In genomic region chr2:197498627-197498936, GRCh38 we compare ENCODE assay signal across 8 cellular contexts. TPM values are rescaled to one million over a fixed set of nuclear protein-coding genes. Genes with fewer than 3 reads are reported as not detected.
DNase-seq lines count a peak whose midpoint lies in the region; ATAC-seq and TF ChIP-seq lines count a peak whose summit lies in the region.

No MANE protein-coding gene starts in this region.

- H3K4me3 ChIP-seq in iPS-18a (ENCODE audit: low read length), result peak overlapping the region; percentile 92

- peak overlapping the region; percentile 95 for H3K4me3 Mint-ChIP-seq in HFFc6
- peak overlapping the region; percentile 98 for H3K4me3 Mint-ChIP-seq in activated T-helper 17 cell treated with anti-CD3 and anti-CD28 coated beads, Interleukin-2, amount 50 U/mL, for 72 hours
- H3K4me3 Mint-ChIP-seq in stimulated activated memory B cell treated with anti-CD40 and anti-IgM and Interleukin-4, amounts not matched to agents 10 μg/mL and 1 μg/mL and 100 μg/mL, for 72 hours, result peak overlapping the region; percentile 86

- no peak for TF ChIP-seq CTCF in HFFc6 (IDR thresholded peaks at IDR 0.05)

- peaks cover 5% of the 10 kb centered on the region; the same call in 1 of the 2 replicates for H3K27me3 Mint-ChIP-seq in HFFc6 (ENCODE audit: insufficient read depth)
- H3K27me3 Mint-ChIP-seq in activated T-helper 17 cell treated with anti-CD3 and anti-CD28 coated beads, Interleukin-2, amount 50 U/mL, for 72 hours, result no peaks in the 10 kb centered on the region
- H3K27me3 Mint-ChIP-seq in stimulated activated memory B cell treated with anti-CD40 and anti-IgM and Interleukin-4, amounts not matched to agents 10 μg/mL and 1 μg/mL and 100 μg/mL, for 72 hours, result no peaks in the 10 kb centered on the region

- no peak overlapping the region for H3K27ac ChIP-seq in iPS-18a (ENCODE audit: low read length)

- no peaks in the 10 kb centered on the region for H3K9me3 ChIP-seq in iPS-18a (ENCODE audit: control insufficient read depth, low read depth, low read length)

- H3K4me1 Mint-ChIP-seq in HFFc6 (ENCODE audit: low read depth), result peaks cover 52% of the 10 kb centered on the region
- H3K4me1 Mint-ChIP-seq in activated T-helper 17 cell treated with anti-CD3 and anti-CD28 coated beads, Interleukin-2, amount 50 U/mL, for 72 hours, result peaks cover 13% of the 10 kb centered on the region
- peaks cover 32% of the 10 kb centered on the region for H3K4me1 Mint-ChIP-seq in stimulated activated memory B cell treated with anti-CD40 and anti-IgM and Interleukin-4, amounts not matched to agents 10 μg/mL and 1 μg/mL and 100 μg/mL, for 72 hours

- H3K27me3 ChIP-seq in iPS-18a (ENCODE audit: control insufficient read depth, insufficient read depth, low read length), result no peaks in the 10 kb centered on the region

- H3K9me3 Mint-ChIP-seq in HFFc6, result no peaks in the 10 kb centered on the region
- H3K9me3 Mint-ChIP-seq in activated T-helper 17 cell treated with anti-CD3 and anti-CD28 coated beads, Interleukin-2, amount 50 U/mL, for 72 hours, result no peaks in the 10 kb centered on the region
- H3K9me3 Mint-ChIP-seq in stimulated activated memory B cell treated with anti-CD40 and anti-IgM and Interleukin-4, amounts not matched to agents 10 μg/mL and 1 μg/mL and 100 μg/mL, for 72 hours, result no peaks in the 10 kb centered on the region

- H3K27ac Mint-ChIP-seq in HFFc6, result peak overlapping the region; percentile 93
- H3K27ac Mint-ChIP-seq in activated T-helper 17 cell treated with anti-CD3 and anti-CD28 coated beads, Interleukin-2, amount 50 U/mL, for 72 hours, result peak overlapping the region; percentile 95
- H3K27ac Mint-ChIP-seq in stimulated activated memory B cell treated with anti-CD40 and anti-IgM and Interleukin-4, amounts not matched to agents 10 μg/mL and 1 μg/mL and 100 μg/mL, for 72 hours, result peak overlapping the region; percentile 93

- ATAC-seq in activated T-helper 17 cell treated with anti-CD3 and anti-CD28 coated beads, Interleukin-2, amount 50 U/mL, for 72 hours (replicated peaks), result no peak
- ATAC-seq in stimulated activated memory B cell treated with anti-CD40 and anti-IgM and Interleukin-4, amounts not matched to agents 10 μg/mL and 1 μg/mL and 100 μg/mL, for 72 hours, result no peak
- no peak for ATAC-seq in HG03460 (IDR thresholded peaks at IDR 0.05; ENCODE audit: unreplicated experiment)

- H3K36me3 Mint-ChIP-seq in HFFc6 (ENCODE audit: low read depth), result peaks cover 60% of the 10 kb centered on the region
- peaks cover 94% of the 10 kb centered on the region for H3K36me3 Mint-ChIP-seq in activated T-helper 17 cell treated with anti-CD3 and anti-CD28 coated beads, Interleukin-2, amount 50 U/mL, for 72 hours (ENCODE audit: low read depth)
- peaks cover 50% of the 10 kb centered on the region for H3K36me3 Mint-ChIP-seq in stimulated activated memory B cell treated with anti-CD40 and anti-IgM and Interleukin-4, amounts not matched to agents 10 μg/mL and 1 μg/mL and 100 μg/mL, for 72 hours

- H3K9ac ChIP-seq in iPS-18a (ENCODE audit: low read length), result peak overlapping the region; percentile 88

- peaks cover 27% of the 10 kb centered on the region for H3K4me1 ChIP-seq in iPS-18a (ENCODE audit: control insufficient read depth, low read depth, low read length)

- DNase-seq in HFFc6 (no peak), COR-L47 (lab: John Stamatoyannopoulos, UW) (no peak), GM19240 (ENCODE audit: insufficient read length, low spot score) (no peak)
- DNase-seq in activated CD4-positive, CD25-positive, alpha-beta regulatory T cell treated with anti-CD3 and anti-CD28 coated beads, Interleukin-2, amount 50 U/mL, for 72 hours, result no peak

- H3K36me3 ChIP-seq in iPS-18a (ENCODE audit: control insufficient read depth, low read depth, low read length), result peaks cover 72% of the 10 kb centered on the region

RNA-seq across cellular contexts. Expression of gene HSPD1, which starts 1.1 kb away (rescaled TPM):
- total RNA-seq in HFFc6 (2021; fragmentation: NEBNext Ultra II Directional; extraction: Animal tissue kit (Norgen Biotek cat#: 25700)), result 100 to 1,000 TPM; 267 to 399 (median 280) TPM
- 100 to 1,000 TPM; 344 to 822 TPM for total RNA-seq in activated T-helper 17 cell treated with anti-CD3 and anti-CD28 coated beads, Interleukin-2, amount 50 U/mL, for 72 hours

RNA-seq across cellular contexts. Expression of gene HSPE1, which starts 1.6 kb away (rescaled TPM):
- total RNA-seq in HFFc6 (2021; fragmentation: NEBNext Ultra II Directional; extraction: Animal tissue kit (Norgen Biotek cat#: 25700)), result 100 to 1,000 TPM in 5 of 6 experiments, 10 to 100 TPM in 1; 96.3 to 149 (median 114) TPM
- 100 to 1,000 TPM; 151 to 313 TPM for total RNA-seq in activated T-helper 17 cell treated with anti-CD3 and anti-CD28 coated beads, Interleukin-2, amount 50 U/mL, for 72 hours

RNA-seq across cellular contexts. Expression of gene MOB4, which starts 17.3 kb away (rescaled TPM):
- total RNA-seq in HFFc6 (2021; fragmentation: NEBNext Ultra II Directional; extraction: Animal tissue kit (Norgen Biotek cat#: 25700)), result 10 to 100 TPM; 30.1 to 38.6 (median 34.4) TPM
- total RNA-seq in activated T-helper 17 cell treated with anti-CD3 and anti-CD28 coated beads, Interleukin-2, amount 50 U/mL, for 72 hours, result 10 to 100 TPM; 13.4 to 20.1 TPM

RNA-seq across cellular contexts. Expression of gene COQ10B, which starts 45.2 kb away (rescaled TPM):
- 10 to 100 TPM; 36.0 to 42.4 (median 39.4) TPM for total RNA-seq in HFFc6 (2021; fragmentation: NEBNext Ultra II Directional; extraction: Animal tissue kit (Norgen Biotek cat#: 25700))
- total RNA-seq in activated T-helper 17 cell treated with anti-CD3 and anti-CD28 coated beads, Interleukin-2, amount 50 U/mL, for 72 hours, result 10 to 100 TPM; 15.8 to 20.1 TPM
